9 cellular contexts compared by ENCODE assay signal in genomic region chr1:40802078-40803075, GRCh38. TPM values are rescaled to one million over a fixed set of nuclear protein-coding genes. Genes with fewer than 3 reads are reported as not detected.
DNase-seq lines count a peak whose midpoint lies in the region; ATAC-seq, FAIRE-seq and TF ChIP-seq lines count a peak whose summit lies in the region.
"Had no signal": no experiment of that assay in that cellular context is flagged by ENCODE, and none has a peak within 500 bp of the region (broad histone marks: within the 10 kb centered on the region; RNA-seq: fewer than 3 reads in every experiment).

No MANE protein-coding gene starts in this region.

- H2AFZ ChIP-seq in astrocyte (ENCODE audit: low read depth, low read length): peak overlapping the region; percentile 78

- peak overlapping the region; percentile 90 for H3K4me2 ChIP-seq in astrocyte (ENCODE audit: low read length)

- DNase-seq in NCI-H187 (lab: John Stamatoyannopoulos, UW) (peak; percentile 20 to 82), NCI-H187 treated with DMSO at 0.1 percent for 48 hours (lab: John Stamatoyannopoulos, UW) (no peak), T-helper 2 cell (peak; percentile 74 to 88 (median 82)), astrocyte (ENCODE audit: low read depth) (peak; percentile 43), iPS DF 6.9 (ENCODE audit: low read depth, low spot score) (no peak), skeletal muscle cell (ENCODE audit: low read depth) (peak; percentile 33)

- H3K79me2 ChIP-seq in astrocyte (ENCODE audit: insufficient read depth, low read length): no peaks in the 10 kb centered on the region

- H3K9ac ChIP-seq in astrocyte (ENCODE audit: low read length): peak overlapping the region; percentile 58

- peak overlapping the region; percentile 75 to 87 (median 80) for H3K4me3 Mint-ChIP-seq in IgD-negative memory B cell
- peak overlapping the region; percentile 69 for H3K4me3 Mint-ChIP-seq in astrocyte (ENCODE audit: unreplicated experiment)

- no peaks in the 10 kb centered on the region for H3K27me3 Mint-ChIP-seq in IgD-negative memory B cell
- peaks cover 40% of the 10 kb centered on the region for H3K27me3 Mint-ChIP-seq in astrocyte (ENCODE audit: low read depth, unreplicated experiment)

- H3K9me3 ChIP-seq in astrocyte (ENCODE audit: insufficient read depth, low read depth, low read length) (no peaks in the 10 kb centered on the region), iPS DF 6.9 (ENCODE audit: control insufficient read depth, insufficient read depth, low read length) (no peaks in the 10 kb centered on the region)

- H3K36me3 ChIP-seq in astrocyte (ENCODE audit: insufficient read depth, low read length): no peaks in the 10 kb centered on the region
- no peaks in the 10 kb centered on the region for H3K36me3 ChIP-seq in iPS DF 6.9 (ENCODE audit: control insufficient read depth, insufficient read depth, low read length)

- peaks cover 15 to 32% (median 27%) of the 10 kb centered on the region in 3 donors for H3K4me1 Mint-ChIP-seq in IgD-negative memory B cell
- peaks cover 6% of the 10 kb centered on the region for H3K4me1 Mint-ChIP-seq in astrocyte (ENCODE audit: low read depth, unreplicated experiment)

- peaks cover 6% of the 10 kb centered on the region for H3K27me3 ChIP-seq in astrocyte (ENCODE audit: insufficient read depth, low read length)
- no peaks in the 10 kb centered on the region for H3K27me3 ChIP-seq in iPS DF 6.9 (ENCODE audit: control insufficient read depth, insufficient read depth, low read length)

- H3K4me3 ChIP-seq in astrocyte (ENCODE audit: insufficient read depth, low read depth, low read length) (peak overlapping the region; percentile 60), iPS DF 6.9 (ENCODE audit: low read length) (peak overlapping the region; percentile 10; the same call in 1 of the 2 replicates), skeletal muscle cell (ENCODE audit: low read depth, low read length) (peak overlapping the region; percentile 50)

- H3K4me1 ChIP-seq in astrocyte (ENCODE audit: insufficient read depth, low read length): peaks cover 7% of the 10 kb centered on the region
- peaks cover 5% of the 10 kb centered on the region; the same call in 1 of the 2 replicates for H3K4me1 ChIP-seq in iPS DF 6.9 (ENCODE audit: control insufficient read depth, insufficient read depth, low read length)

- ATAC-seq in HG02763 (IDR thresholded peaks at IDR 0.05; ENCODE audit: unreplicated experiment): no peak

- H3K27ac ChIP-seq in astrocyte (ENCODE audit: low read depth, low read length): no peak overlapping the region
- H3K27ac ChIP-seq in iPS DF 6.9 (ENCODE audit: low read length): no peak overlapping the region

- H3K36me3 Mint-ChIP-seq in IgD-negative memory B cell: no peaks in the 10 kb centered on the region
- H3K36me3 Mint-ChIP-seq in astrocyte (ENCODE audit: low read depth, unreplicated experiment): no peaks in the 10 kb centered on the region

- H3K27ac Mint-ChIP-seq in IgD-negative memory B cell (peak overlapping the region in 2 of 3 donors; percentile 86 to 87), astrocyte (ENCODE audit: unreplicated experiment) (no peak overlapping the region)

- no peak for FAIRE-seq in astrocyte (lab: Jason Lieb, UNC)
- FAIRE-seq: G401.6 had no signal

- no CpG with 5 or more reads among the region's 60 CpGs for WGBS in iPS DF 6.9 (ENCODE audit: insufficient coverage, insufficient read length)

- TF ChIP-seq CTCF in astrocyte (IDR thresholded peaks at IDR 0.05; ENCODE audit: insufficient read depth, low read depth, low read length): no peak

- H4K20me1 ChIP-seq in astrocyte (ENCODE audit: insufficient read depth, low read length): no peaks in the 10 kb centered on the region

- no peaks in the 10 kb centered on the region for H3K9me3 Mint-ChIP-seq in IgD-negative memory B cell
- H3K9me3 Mint-ChIP-seq in astrocyte (ENCODE audit: unreplicated experiment): peaks cover 4% of the 10 kb centered on the region

RNA-seq across cellular contexts. Expression of gene KCNQ4, which starts 18.8 kb away (rescaled TPM):
- not detected for polyA plus RNA-seq in IgD-negative memory B cell
- total RNA-seq in astrocyte: 0.89 and 1.5 TPM in 2 replicates

RNA-seq across cellular contexts. Expression of gene CITED4, which starts 59.8 kb away (rescaled TPM):
- 1.7 TPM for polyA plus RNA-seq in IgD-negative memory B cell
- 4.8 and 7.1 TPM in 2 replicates for total RNA-seq in astrocyte

Comparison
In these comparisons a context has a peak if more than half of its experiments do, and no peak if none do; other contexts are left out.
1. DNase-seq: peak in NCI-H187 (2 of 2), T-helper 2 cell (5 of 5), astrocyte (single experiment) and skeletal muscle cell (single experiment); none in NCI-H187 treated with DMSO at 0.1 percent for 48 hours (single experiment) and iPS DF 6.9 (single experiment).
2. H3K4me3 ChIP-seq: peak in every context shown above with its lines; median percentile 60 in astrocyte; 50 in skeletal muscle cell; 10 in iPS DF 6.9.